1 cellular context compared by ENCODE assay signal in genomic region chr10:43410345-43410744, GRCh38.
TF ChIP-seq lines count a peak whose summit lies in the region.

No MANE protein-coding gene starts in this region.

TF ChIP-seq in SK-N-SH, 30 proteins besides CTCF, POLR2A, EP300 and RAD21 (continued from another document):
- TF ChIP-seq REST (IDR thresholded peaks at IDR 0.05; ENCODE audit: low read depth, low read length) (no peak), TAF1 (IDR thresholded peaks at IDR 0.05; ENCODE audit: borderline replicate concordance, low read depth, low read length) (no peak), CHD2 (IDR thresholded peaks at IDR 0.05; ENCODE audit: low read length, partially characterized antibody) (no peak), ZBTB33 (IDR thresholded peaks at IDR 0.05; ENCODE audit: borderline replicate concordance, low read depth) (no peak), USF1 (IDR thresholded peaks at IDR 0.05; ENCODE audit: borderline replicate concordance, low read depth) (no peak), PBX3 (IDR thresholded peaks at IDR 0.05) (no peak), RCOR1 (IDR thresholded peaks at IDR 0.05; ENCODE audit: low read length) (no peak), NRF1 (IDR thresholded peaks at IDR 0.05; ENCODE audit: low read depth, low read length) (no peak), FOXJ3 (CRISPR knock-in tag; IDR thresholded peaks at IDR 0.05) (no peak), POLR2AphosphoS5 (IDR thresholded peaks at IDR 0.05; ENCODE audit: low read depth, low read length) (no peak), MXI1 (IDR thresholded peaks at IDR 0.05; ENCODE audit: low read depth, low read length) (no peak), MEF2A (IDR thresholded peaks at IDR 0.05; ENCODE audit: borderline replicate concordance, low read depth) (no peak), FOSL2 (IDR thresholded peaks at IDR 0.05; ENCODE audit: borderline replicate concordance, low read depth) (no peak), MAX (IDR thresholded peaks at IDR 0.05; ENCODE audit: low read depth) (no peak), FOXM1 (IDR thresholded peaks at IDR 0.05; ENCODE audit: low read depth) (no peak), EZH2phosphoT487 (IDR thresholded peaks at IDR 0.05; ENCODE audit: borderline replicate concordance, low read depth) (no peak), RXRA (IDR thresholded peaks at IDR 0.05; ENCODE audit: borderline replicate concordance, low read depth) (no peak), TCF12 (IDR thresholded peaks at IDR 0.05) (no peak)
